In the genomic region with DNA sequence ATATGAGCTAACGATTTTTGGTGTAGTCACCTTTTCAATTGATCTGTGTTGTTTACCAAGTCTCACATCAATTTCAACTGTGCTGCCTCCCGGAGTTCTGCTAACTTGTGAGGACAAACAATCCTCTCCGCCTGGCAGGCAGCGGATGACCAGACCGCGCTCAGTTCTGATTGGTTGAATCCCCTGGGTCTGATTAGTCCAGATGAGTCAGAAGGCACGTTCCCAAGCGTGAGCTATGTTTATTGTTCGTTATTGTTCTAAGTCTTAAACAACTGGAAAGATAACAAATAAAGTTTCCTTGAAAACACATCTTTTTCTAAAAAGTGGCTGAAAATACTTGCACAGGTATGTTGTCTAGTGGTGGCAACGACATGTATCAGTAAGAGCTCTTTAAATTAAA, we compare ENCODE assay signal across 14 cellular contexts. TPM values are rescaled to one million over a fixed set of nuclear protein-coding genes. Genes with fewer than 3 reads are reported as not detected.
DNase-seq lines count a peak whose midpoint lies in the region; FAIRE-seq and TF ChIP-seq lines count a peak whose summit lies in the region.
"Had no signal": no experiment of that assay in that cellular context is flagged by ENCODE, and none has a peak within 500 bp of the region (broad histone marks: within the 10 kb centered on the region; RNA-seq: fewer than 3 reads in every experiment).

No MANE protein-coding gene starts in this region.

- no peak overlapping the region for H3K9ac ChIP-seq in astrocyte (ENCODE audit: low read length)

- 54% methylated on average over 10 of the region's 10 CpGs for WGBS in hepatocyte (ENCODE audit: low lambda C conversion rate, missing lambda C conversion rate)
- 73% methylated on average over 10 of the region's 10 CpGs for WGBS in suprapubic skin

- no peaks in the 10 kb centered on the region for H3K4me1 Mint-ChIP-seq in astrocyte (ENCODE audit: low read depth, unreplicated experiment)
- no peaks in the 10 kb centered on the region for H3K4me1 Mint-ChIP-seq in immature natural killer cell

- H3K4me3 Mint-ChIP-seq in astrocyte (ENCODE audit: unreplicated experiment) = no peak overlapping the region
- H3K4me3 Mint-ChIP-seq in immature natural killer cell = no peak overlapping the region

- H3K79me2 ChIP-seq in astrocyte (ENCODE audit: insufficient read depth, low read length) = no peaks in the 10 kb centered on the region
- H3K79me2 ChIP-seq in hepatocyte = no peaks in the 10 kb centered on the region

- no peak for FAIRE-seq in astrocyte (lab: Jason Lieb, UNC)

- no peaks in the 10 kb centered on the region for H3K9me2 ChIP-seq in hepatocyte (replicated peaks; ENCODE audit: insufficient read depth)

- H2AFZ ChIP-seq in astrocyte (ENCODE audit: low read depth, low read length) (peak overlapping the region; percentile 23), hepatocyte (no peak overlapping the region)

- peaks cover 9% of the 10 kb centered on the region for H3K27me3 Mint-ChIP-seq in astrocyte (ENCODE audit: low read depth, unreplicated experiment)
- peaks cover 4 to 12% (median 6%) of the 10 kb centered on the region in 3 donors for H3K27me3 Mint-ChIP-seq in immature natural killer cell (ENCODE audit: low read depth in 3 of 3)

- no peak for TF ChIP-seq CTCF in HFF-Myc (IDR thresholded peaks at IDR 0.05; ENCODE audit: low read depth, low read length, missing control alignments)
- TF ChIP-seq CTCF in astrocyte (IDR thresholded peaks at IDR 0.05; ENCODE audit: insufficient read depth, low read depth, low read length) = no peak
- no peak for TF ChIP-seq CTCF in hepatocyte (IDR thresholded peaks at IDR 0.05; ENCODE audit: poor library complexity)
- no peak for TF ChIP-seq CTCF in suprapubic skin (IDR thresholded peaks at IDR 0.05)

- H3K4me1 ChIP-seq in astrocyte (ENCODE audit: insufficient read depth, low read length) (no peaks in the 10 kb centered on the region), hepatocyte (ENCODE audit: insufficient read depth) (no peaks in the 10 kb centered on the region), suprapubic skin (no peaks in the 10 kb centered on the region)
- H3K4me1 ChIP-seq: colonic mucosa had no signal

- no peak for TF ChIP-seq EP300 in suprapubic skin (IDR thresholded peaks at IDR 0.05)

- H3K36me3 ChIP-seq in astrocyte (ENCODE audit: insufficient read depth, low read length) (no peaks in the 10 kb centered on the region), hepatocyte (replicated peaks; ENCODE audit: insufficient read depth, low read depth) (no peaks in the 10 kb centered on the region), suprapubic skin (no peaks in the 10 kb centered on the region)
- H3K36me3 ChIP-seq: colonic mucosa, neutrophil, tibial artery had no signal

- DNase-seq in AG08396 (ENCODE audit: low spot score) (peak; percentile 64), HFF-Myc (ENCODE audit: extremely low read depth, low read depth) (peak; percentile 24), astrocyte (ENCODE audit: low read depth) (peak; percentile 41), hepatocyte (ENCODE audit: low spot score) (peak; percentile 24), suprapubic skin (ENCODE audit: low spot score in 2 of 2) (no peak), putamen (ENCODE audit: low spot score) (no peak), immature natural killer cell (no peak)
- no peak for DNase-seq in activated CD8-positive, alpha-beta memory T cell treated with anti-CD3 and anti-CD28 coated beads, Interleukin-2, amount 50 U/mL, for 48 hours
- DNase-seq: activated CD4-positive, CD25-positive, alpha-beta regulatory T cell treated with anti-CD3 and anti-CD28 coated beads, Interleukin-2, amount 50 U/mL, for 72 hours; AML-193; colonic mucosa; NCI-H1092; tibial artery had no signal

- H3K9me3 ChIP-seq in astrocyte (ENCODE audit: insufficient read depth, low read depth, low read length) (no peaks in the 10 kb centered on the region), hepatocyte (ENCODE audit: low read depth) (no peaks in the 10 kb centered on the region), suprapubic skin (no peaks in the 10 kb centered on the region)
- H3K9me3 ChIP-seq: colonic mucosa, neutrophil, tibial artery had no signal

- H3K4me2 ChIP-seq in astrocyte (ENCODE audit: low read length) (no peak overlapping the region), hepatocyte (no peak overlapping the region)

- no peak for TF ChIP-seq POLR2A in suprapubic skin (IDR thresholded peaks at IDR 0.05)

- H4K20me1 ChIP-seq in astrocyte (ENCODE audit: insufficient read depth, low read length) (no peaks in the 10 kb centered on the region), hepatocyte (ENCODE audit: insufficient read depth, poor library complexity, severe bottlenecking) (no peaks in the 10 kb centered on the region)

- H3K9me3 Mint-ChIP-seq in astrocyte (ENCODE audit: unreplicated experiment) (no peaks in the 10 kb centered on the region), immature natural killer cell (peaks cover 0 to 7% (median 0%) of the 10 kb centered on the region in 6 donors)

- H3K4me3 ChIP-seq in HFF-Myc (replicated peaks; ENCODE audit: low read depth, low read length) (no peak overlapping the region), astrocyte (ENCODE audit: insufficient read depth, low read depth, low read length) (no peak overlapping the region), hepatocyte (no peak overlapping the region), suprapubic skin (no peak overlapping the region)
- H3K4me3 ChIP-seq: colonic mucosa, tibial artery had no signal

- no peak overlapping the region for H3K27ac ChIP-seq in astrocyte (ENCODE audit: low read depth, low read length)
- H3K27ac ChIP-seq in hepatocyte = no peak overlapping the region
- no peak overlapping the region for H3K27ac ChIP-seq in suprapubic skin
- H3K27ac ChIP-seq: colonic mucosa, neutrophil, tibial artery had no signal

- H3K27me3 ChIP-seq in astrocyte (ENCODE audit: insufficient read depth, low read length) = no peaks in the 10 kb centered on the region
- H3K27me3 ChIP-seq in hepatocyte = no peaks in the 10 kb centered on the region
- no peaks in the 10 kb centered on the region for H3K27me3 ChIP-seq in suprapubic skin
- H3K27me3 ChIP-seq: colonic mucosa, tibial artery had no signal

- H3K27ac Mint-ChIP-seq in astrocyte (ENCODE audit: unreplicated experiment) (no peak overlapping the region), immature natural killer cell (no peak overlapping the region)

- H3K36me3 Mint-ChIP-seq in astrocyte (ENCODE audit: low read depth, unreplicated experiment) = no peaks in the 10 kb centered on the region
- no peaks in the 10 kb centered on the region for H3K36me3 Mint-ChIP-seq in immature natural killer cell

RNA-seq across cellular contexts. Expression of gene TRPC3, which starts 37.9 kb away (rescaled TPM):
- 0.07 TPM in 1 of 2 replicates, not detected in the other for total RNA-seq in astrocyte
- 2.2 and 2.8 TPM in 2 replicates for total RNA-seq in hepatocyte
- 1.9 and 2.7 TPM in 2 replicates for polyA plus RNA-seq in hepatocyte
- total RNA-seq in suprapubic skin = under 1 TPM; 0.18 to 0.80 (median 0.28) TPM
- polyA plus RNA-seq in immature natural killer cell = under 1 TPM in 2 of 3 donors, not detected in 1; 0.08 to 0.15 TPM

Comparison
In these comparisons a context has a peak if more than half of its experiments do, and no peak if none do; other contexts are left out.
1. DNase-seq: peak in AG08396 (single experiment), HFF-Myc (single experiment), astrocyte (single experiment) and hepatocyte (single experiment); none in suprapubic skin (0 of 2), putamen (single experiment), activated CD8-positive, alpha-beta memory T cell treated with anti-CD3 and anti-CD28 coated beads, Interleukin-2, amount 50 U/mL, for 48 hours (single experiment) and immature natural killer cell (0 of 3).